ENCODE assay signal across 8 cellular contexts in the genomic region with DNA sequence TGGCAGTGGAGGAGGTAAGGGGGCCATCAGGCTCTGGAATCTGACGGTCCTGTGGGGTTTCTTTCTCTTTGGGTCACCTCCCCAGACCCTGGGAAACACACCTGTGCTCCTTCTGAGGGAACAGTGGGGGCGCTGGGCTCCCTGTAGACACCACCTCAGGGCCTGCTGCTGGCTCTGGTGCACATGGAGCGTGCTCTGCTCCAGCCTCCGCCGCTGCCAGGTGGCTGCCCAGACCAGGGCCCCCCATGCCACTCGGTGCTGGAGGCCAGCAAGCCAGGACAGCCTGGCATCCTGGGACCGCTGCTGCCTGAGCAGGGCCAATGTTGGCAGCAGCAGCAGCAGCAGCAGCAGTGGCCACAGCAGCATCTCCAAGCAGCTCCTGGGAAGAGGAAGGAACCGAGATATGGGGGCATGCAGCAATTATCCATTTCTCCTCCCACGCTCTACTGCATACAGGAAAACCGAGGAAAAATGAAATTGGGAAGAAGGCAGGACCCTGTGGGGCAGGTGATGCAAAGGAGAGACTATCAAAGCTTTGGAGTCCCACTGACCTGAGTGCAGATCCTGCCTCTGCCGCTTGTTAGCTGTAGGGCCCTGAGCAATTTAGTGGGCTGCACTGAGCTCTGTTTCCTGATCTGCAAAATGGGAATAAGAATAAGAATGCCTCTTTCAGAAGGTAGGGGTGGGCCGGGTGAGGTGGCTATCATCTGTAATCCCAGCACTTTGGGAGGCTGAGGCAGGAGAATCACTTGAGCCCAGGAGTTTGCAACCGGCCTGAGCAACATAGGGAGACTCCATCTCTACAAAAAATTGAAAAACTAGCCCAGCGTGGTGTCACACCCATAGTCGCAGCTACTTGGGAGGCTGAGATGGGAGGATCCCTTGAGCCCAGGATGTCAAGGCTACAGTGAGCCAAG. TPM values are rescaled to one million over a fixed set of nuclear protein-coding genes. Genes with fewer than 3 reads are reported as not detected.
DNase-seq lines count a peak whose midpoint lies in the region; ATAC-seq and TF ChIP-seq lines count a peak whose summit lies in the region.

No MANE protein-coding gene starts in this region.

- DNase-seq in GM12864 (ENCODE audit: low read depth): no peak
- DNase-seq in SK-N-MC (ENCODE audit: low read depth, low spot score): no peak
- no peak for DNase-seq in fibroblast of mammary gland (ENCODE audit: low read depth)
- no peak for DNase-seq in sigmoid colon

- TF ChIP-seq CTCF in GM12864 (IDR thresholded peaks at IDR 0.05; ENCODE audit: low read depth, low read length, missing control alignments): no peak
- TF ChIP-seq CTCF in fibroblast of mammary gland (conservative IDR thresholded peaks at IDR 0.05; ENCODE audit: control insufficient read depth, insufficient read depth, low read depth, low read length): no peak
- TF ChIP-seq CTCF in sigmoid colon (IDR thresholded peaks at IDR 0.05): no peak

- WGBS in sigmoid colon, 2 donors: 61 to 71% methylated on average over 15 of the region's 15 CpGs

- no peaks in the 10 kb centered on the region for H3K27me3 ChIP-seq in sigmoid colon

- TF ChIP-seq EP300 in sigmoid colon (IDR thresholded peaks at IDR 0.05): no peak

- H3K4me3 ChIP-seq in GM12864 (ENCODE audit: low read depth, low read length) (peak overlapping the region; percentile 59), SK-N-MC (peak overlapping the region; percentile 59), fibroblast of mammary gland (ENCODE audit: control insufficient read depth, low read depth, low read length) (peak overlapping the region; percentile 71), sigmoid colon (peak overlapping the region; percentile 62 to 81 (median 64))

- intact Hi-C loops in sigmoid colon (cut with DNase I): loop anchor here (5.0 kb wide), 2 partner anchors 36 to 94 kb away; a partner anchor contains a TSS

- ATAC-seq in HG02610 (IDR thresholded peaks at IDR 0.05; ENCODE audit: unreplicated experiment) (no peak), HG02840 (IDR thresholded peaks at IDR 0.05; ENCODE audit: low FRiP score, unreplicated experiment) (no peak), GM19397 (IDR thresholded peaks at IDR 0.05; ENCODE audit: unreplicated experiment) (no peak), HG03520 (IDR thresholded peaks at IDR 0.05; ENCODE audit: unreplicated experiment) (no peak)

- H3K9me3 ChIP-seq in SK-N-MC (ENCODE audit: low read depth, low read length): no peaks in the 10 kb centered on the region
- H3K9me3 ChIP-seq in sigmoid colon: no peaks in the 10 kb centered on the region

- TF ChIP-seq POLR2A in sigmoid colon (IDR thresholded peaks at IDR 0.05): no peak

- peaks cover 0 to 26% (median 19%) of the 10 kb centered on the region in 4 donors for H3K4me1 ChIP-seq in sigmoid colon

- H3K36me3 ChIP-seq in SK-N-MC (ENCODE audit: insufficient read depth, low read length) (no peaks in the 10 kb centered on the region), sigmoid colon (peaks cover 0 to 6% (median 0%) of the 10 kb centered on the region in 4 donors)

- no peak overlapping the region for H3K9ac ChIP-seq in SK-N-MC (ENCODE audit: insufficient read length)

- H3K27ac ChIP-seq in SK-N-MC (no peak overlapping the region), sigmoid colon (peak overlapping the region; percentile 81 to 86 (median 84))

RNA-seq across cellular contexts. Expression of a gene that starts 0.8 kb away (rescaled TPM):
- 10 to 100 TPM; 32.1 to 76.0 (median 42.4) TPM for total RNA-seq in sigmoid colon
- 10 to 100 TPM in 1 of 3 donors, 1 to 10 TPM in 2; 5.8 to 25.8 (median 7.2) TPM for polyA plus RNA-seq in sigmoid colon

RNA-seq across cellular contexts. Expression of a gene that starts 8.2 kb away (rescaled TPM):
- total RNA-seq in sigmoid colon: not detected
- polyA plus RNA-seq in sigmoid colon: not detected

RNA-seq across cellular contexts. Expression of a gene that starts 12.5 kb away (rescaled TPM):
- total RNA-seq in sigmoid colon: not detected
- under 1 TPM in 1 of 3 donors, not detected in 2; 0.25 TPM for polyA plus RNA-seq in sigmoid colon

RNA-seq across cellular contexts. Expression of a gene that starts 38.7 kb away (rescaled TPM):
- 100 to 1,000 TPM in 2 of 4 donors, 10 to 100 TPM in 2; 75.9 to 104 (median 93.1) TPM for total RNA-seq in sigmoid colon
- 100 to 1,000 TPM; 182 to 303 (median 213) TPM for polyA plus RNA-seq in sigmoid colon
